In the genomic region with DNA sequence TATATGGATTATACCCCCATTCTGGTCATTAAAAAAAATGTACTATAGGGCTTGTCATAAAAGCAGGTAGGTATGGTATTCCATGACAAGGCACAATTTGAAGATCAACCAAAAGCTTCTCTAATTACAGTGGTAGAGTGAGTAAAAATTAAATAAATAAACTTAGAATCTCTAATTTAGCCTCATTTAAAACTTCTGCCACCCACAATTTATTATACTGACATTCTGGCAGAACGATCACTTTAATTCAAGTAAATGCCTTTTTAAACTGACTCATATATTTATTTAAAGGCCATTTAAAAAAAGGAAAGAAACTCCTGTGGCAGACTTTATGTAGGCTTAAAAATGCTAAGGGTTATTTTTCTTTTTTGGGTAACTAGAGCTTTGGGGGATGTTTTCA, we compare ENCODE assay signal across 25 cellular contexts.
"Had no signal": no experiment of that assay in that cellular context is flagged by ENCODE, and none has a peak within 500 bp of the region (broad histone marks: within the 10 kb centered on the region; RNA-seq: fewer than 3 reads in every experiment).

No MANE protein-coding gene starts in this region.

- H3K27ac ChIP-seq: adrenal gland, body of pancreas, breast epithelium had no signal

- DNase-seq: activated CD4-positive, alpha-beta memory T cell treated with anti-CD3 and anti-CD28 coated beads for 36 hours; activated CD4-positive, alpha-beta T cell treated with anti-CD3 and anti-CD28 coated beads, Interleukin-2, amount 50 U/mL, for 1 hour; activated CD8-positive, alpha-beta memory T cell treated with anti-CD3 and anti-CD28 coated beads, Interleukin-2, amount 50 U/mL, for 4 hours; activated gamma-delta T cell treated with Interleukin-2 at 50 U/mL for 16 hours; activated naive CD4-positive, alpha-beta T cell treated with anti-CD3 and anti-CD28 coated beads for 36 hours; activated T-cell treated with anti-CD3 and anti-CD28 coated beads for 4 hours; activated T-cell treated with anti-CD3 and anti-CD28 coated beads, Interleukin-2, amount 50 U/mL, for 4 hours; adrenal gland; body of pancreas; cerebellar nuclear complex; Karpas-422; MG63; NCI-H1048; NCI-H1105 treated with DMSO at 0.1 percent for 48 hours; NCI-H1436; NCI-H1694; NCI-H1930; NCI-H2081 treated with DMSO at 0.1 percent for 48 hours; NCI-H226; NCI-H446 treated with DMSO at 0.1 percent for 48 hours; NCI-H748 treated with DMSO at 0.1 percent for 48 hours; NK-92 treated with Interleukin-12 subunit alpha and Interleukin-12 subunit beta, amount 100 ng/mL, for 24 hours; Right ventricle myocardium superior had no signal

- H3K4me1 ChIP-seq: body of pancreas, breast epithelium had no signal

- H3K36me3 ChIP-seq: adrenal gland, breast epithelium, MG63 had no signal

- H3K27me3 ChIP-seq: adrenal gland, body of pancreas, breast epithelium, MG63 had no signal

- H3K9me3 ChIP-seq: adrenal gland, body of pancreas, breast epithelium, MG63 had no signal

- H3K4me3 ChIP-seq: adrenal gland, body of pancreas, breast epithelium, MG63 had no signal

- ATAC-seq: activated naive CD4-positive, alpha-beta T cell treated with anti-CD3 and anti-CD28 coated beads, Interleukin-2, amount 50 U/mL, for 72 hours; activated T-cell treated with anti-CD3 and anti-CD28 coated beads, Interleukin-2, amount 50 U/mL, for 4 hours; body of pancreas had no signal
